ENCODE assay signal across 12 cellular contexts in the genomic region with DNA sequence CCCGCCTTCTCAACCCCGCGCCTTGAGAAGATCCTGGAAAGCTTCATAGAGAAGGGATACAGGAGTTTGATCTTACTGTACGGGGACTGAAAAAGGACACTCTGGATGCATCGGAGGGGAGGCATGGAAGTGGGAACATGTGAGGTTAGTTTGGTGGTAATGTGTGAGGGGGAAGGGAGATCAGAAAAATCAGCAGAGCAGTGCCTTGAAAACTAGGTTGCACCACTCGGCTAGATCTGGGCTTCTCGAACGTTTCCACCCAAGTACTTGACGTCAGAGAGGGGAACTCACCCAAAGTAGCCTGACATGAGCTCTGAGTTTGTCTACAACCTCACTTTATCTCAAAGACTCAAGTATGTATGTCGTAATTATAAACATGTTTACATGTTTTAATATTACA. TPM values are rescaled to one million over a fixed set of nuclear protein-coding genes. Genes with fewer than 3 reads are reported as not detected.
DNase-seq lines count a peak whose midpoint lies in the region; ATAC-seq and TF ChIP-seq lines count a peak whose summit lies in the region.
"Had no signal": no experiment of that assay in that cellular context is flagged by ENCODE, and none has a peak within 500 bp of the region (broad histone marks: within the 10 kb centered on the region; RNA-seq: fewer than 3 reads in every experiment).

No MANE protein-coding gene starts in this region.

- peak overlapping the region; percentile 17 for H3K9ac ChIP-seq in BLaER1
- H3K9ac ChIP-seq: parathyroid adenoma had no signal

- no peaks in the 10 kb centered on the region for H3K9me3 Mint-ChIP-seq in activated T-cell treated with anti-CD3 and anti-CD28 coated beads, Interleukin-2, amount 50 U/mL, for 24 hours
- H3K9me3 Mint-ChIP-seq in immature natural killer cell (no peaks in the 10 kb centered on the region), osteocyte (ENCODE audit: unreplicated experiment) (no peaks in the 10 kb centered on the region)

- peak overlapping the region; percentile 82 for H3K4me2 ChIP-seq in BLaER1

- no peaks in the 10 kb centered on the region for H3K9me3 ChIP-seq in BLaER1
- H3K9me3 ChIP-seq: transverse colon had no signal

- ATAC-seq in foreskin keratinocyte = no peak

- no peaks in the 10 kb centered on the region for H3K27me3 Mint-ChIP-seq in activated T-cell treated with anti-CD3 and anti-CD28 coated beads, Interleukin-2, amount 50 U/mL, for 24 hours
- H3K27me3 Mint-ChIP-seq in immature natural killer cell (ENCODE audit: low read depth in 3 of 3) (peaks cover 0 to 4% (median 3%) of the 10 kb centered on the region in 3 donors), osteocyte (ENCODE audit: unreplicated experiment) (no peaks in the 10 kb centered on the region)

- H3K4me3 ChIP-seq in BLaER1 = peak overlapping the region; percentile 41
- H3K4me3 ChIP-seq: transverse colon had no signal

- H3K27ac ChIP-seq in BLaER1 (peak overlapping the region; percentile 69), foreskin keratinocyte (no peak overlapping the region)
- H3K27ac ChIP-seq: parathyroid adenoma had no signal

- H3K4me3 Mint-ChIP-seq in activated T-cell treated with anti-CD3 and anti-CD28 coated beads, Interleukin-2, amount 50 U/mL, for 24 hours = peak overlapping the region; percentile 68
- H3K4me3 Mint-ChIP-seq in immature natural killer cell = peak overlapping the region in 4 of 5 donors; percentile 25 to 71 (median 52)
- H3K4me3 Mint-ChIP-seq in osteocyte (ENCODE audit: unreplicated experiment) = no peak overlapping the region

- H3K27ac Mint-ChIP-seq in activated T-cell treated with anti-CD3 and anti-CD28 coated beads, Interleukin-2, amount 50 U/mL, for 24 hours = peak overlapping the region; percentile 90
- H3K27ac Mint-ChIP-seq in immature natural killer cell (peak overlapping the region; percentile 5 to 88 (median 68)), osteocyte (ENCODE audit: unreplicated experiment) (no peak overlapping the region)

- H3K4me1 ChIP-seq in BLaER1 (peaks cover 33% of the 10 kb centered on the region), foreskin keratinocyte (no peaks in the 10 kb centered on the region)
- H3K4me1 ChIP-seq: parathyroid adenoma had no signal

- H4K20me1 ChIP-seq in BLaER1 = no peaks in the 10 kb centered on the region

- no peak for TF ChIP-seq CTCF in foreskin keratinocyte (conservative IDR thresholded peaks at IDR 0.05)
- TF ChIP-seq CTCF in osteocyte (IDR thresholded peaks at IDR 0.05) = no peak

- in situ Hi-C loops in KBM-7 (cut with MboI; ENCODE audit: low pct_unique_long_range_greater_than_20kb, low sequenced_read_pairs) = no loop called here

- no peaks in the 10 kb centered on the region for H3K27me3 ChIP-seq in BLaER1
- no peaks in the 10 kb centered on the region for H3K27me3 ChIP-seq in foreskin keratinocyte
- H3K27me3 ChIP-seq: transverse colon had no signal

- peak; percentile 40 for DNase-seq in KBM-7
- no peak for DNase-seq in activated T-cell treated with anti-CD3 and anti-CD28 coated beads, Interleukin-2, amount 50 U/mL, for 24 hours
- DNase-seq in immature natural killer cell = peak in 2 of 3 donors; percentile 6 to 14
- DNase-seq in DMS153 treated with DMSO at 0.1 percent for 48 hours (lab: John Stamatoyannopoulos, UW; ENCODE audit: unreplicated experiment) = no peak
- no peak for DNase-seq in foreskin keratinocyte
- no peak for DNase-seq in NOMO-1 (lab: John Stamatoyannopoulos, UW; ENCODE audit: unreplicated experiment in 2 of 2)
- DNase-seq in osteocyte (ENCODE audit: extremely low spot score, unreplicated experiment) = no peak
- DNase-seq: GOT3, NCI-H187 treated with DMSO at 0.1 percent for 48 hours, transverse colon had no signal

- peaks cover 38% of the 10 kb centered on the region for H3K36me3 Mint-ChIP-seq in activated T-cell treated with anti-CD3 and anti-CD28 coated beads, Interleukin-2, amount 50 U/mL, for 24 hours (ENCODE audit: low read depth)
- H3K36me3 Mint-ChIP-seq in immature natural killer cell (peaks cover 4 to 20% (median 6%) of the 10 kb centered on the region in 3 donors), osteocyte (ENCODE audit: unreplicated experiment) (peaks cover 27% of the 10 kb centered on the region)

- H3K36me3 ChIP-seq in BLaER1 = peaks cover 18% of the 10 kb centered on the region; the same call in 1 of the 2 replicates
- H3K36me3 ChIP-seq: transverse colon had no signal

- peaks cover 44% of the 10 kb centered on the region for H3K4me1 Mint-ChIP-seq in activated T-cell treated with anti-CD3 and anti-CD28 coated beads, Interleukin-2, amount 50 U/mL, for 24 hours (ENCODE audit: low read depth)
- H3K4me1 Mint-ChIP-seq in immature natural killer cell (peaks cover 17 to 21% of the 10 kb centered on the region in 2 donors), osteocyte (ENCODE audit: unreplicated experiment) (no peaks in the 10 kb centered on the region)

RNA-seq across cellular contexts. Expression of a gene that starts 14.5 kb away (rescaled TPM):
- under 1 TPM in 2 of 3 donors, not detected in 1; 0.20 to 0.27 TPM for polyA plus RNA-seq in immature natural killer cell
- 5.2 and 6.1 TPM in 2 replicates for total RNA-seq in foreskin keratinocyte
- 3.3 and 3.7 TPM in 2 replicates for polyA plus RNA-seq in foreskin keratinocyte
- 10.9 and 11.1 TPM in 2 replicates for total RNA-seq in osteocyte

RNA-seq across cellular contexts. Expression of a gene that starts 14.8 kb away (rescaled TPM):
- 1 to 10 TPM in 1 of 3 donors, under 1 TPM in 1, not detected in 1; 0.44 to 1.1 TPM for polyA plus RNA-seq in immature natural killer cell
- 6.1 and 6.7 TPM in 2 replicates for total RNA-seq in foreskin keratinocyte
- polyA plus RNA-seq in foreskin keratinocyte = 3.8 and 3.9 TPM in 2 replicates
- total RNA-seq in osteocyte = 10.7 and 10.8 TPM in 2 replicates

Comparison
In these comparisons a context has a peak if more than half of its experiments do, and no peak if none do; other contexts are left out.
1. DNase-seq: peak in KBM-7 (single experiment) and immature natural killer cell (2 of 3); none in activated T-cell treated with anti-CD3 and anti-CD28 coated beads, Interleukin-2, amount 50 U/mL, for 24 hours (single experiment), DMS153 treated with DMSO at 0.1 percent for 48 hours (single experiment), foreskin keratinocyte (0 of 2), NOMO-1 (0 of 2) and osteocyte (single experiment).